In the genomic region with DNA sequence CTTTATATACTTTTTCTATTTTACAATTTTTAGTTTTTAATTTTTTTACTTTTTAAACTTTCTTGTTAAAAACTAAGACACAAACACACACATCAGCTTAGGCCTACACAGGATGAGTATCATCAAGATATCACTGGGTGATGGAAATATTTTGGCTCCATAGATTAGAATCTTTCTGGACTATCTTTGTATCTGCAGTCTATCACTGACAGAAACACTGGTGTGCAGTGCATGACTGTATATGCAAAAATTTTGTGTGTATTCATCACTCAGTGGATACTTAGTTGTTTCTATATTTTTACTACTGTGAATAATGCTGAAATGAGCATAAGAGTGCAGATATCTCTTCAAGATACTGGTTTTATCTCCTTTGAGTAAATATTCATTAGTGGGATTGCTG, we compare ENCODE assay signal across 6 cellular contexts.
"Had no signal": no experiment of that assay in that cellular context is flagged by ENCODE, and none has a peak within 500 bp of the region (broad histone marks: within the 10 kb centered on the region; RNA-seq: fewer than 3 reads in every experiment).

No MANE protein-coding gene starts in this region.

- H3K4me3 ChIP-seq: K562 had no signal

- FAIRE-seq: HepG2, HTR-8/SVneo, K562 had no signal

- DNase-seq: IMR-90, KBM-7 had no signal

- H3K27ac ChIP-seq: HL-60 had no signal

- ATAC-seq: HepG2, K562 had no signal
